Comparison of ENCODE assay signal across 24 cellular contexts in the genomic region with DNA sequence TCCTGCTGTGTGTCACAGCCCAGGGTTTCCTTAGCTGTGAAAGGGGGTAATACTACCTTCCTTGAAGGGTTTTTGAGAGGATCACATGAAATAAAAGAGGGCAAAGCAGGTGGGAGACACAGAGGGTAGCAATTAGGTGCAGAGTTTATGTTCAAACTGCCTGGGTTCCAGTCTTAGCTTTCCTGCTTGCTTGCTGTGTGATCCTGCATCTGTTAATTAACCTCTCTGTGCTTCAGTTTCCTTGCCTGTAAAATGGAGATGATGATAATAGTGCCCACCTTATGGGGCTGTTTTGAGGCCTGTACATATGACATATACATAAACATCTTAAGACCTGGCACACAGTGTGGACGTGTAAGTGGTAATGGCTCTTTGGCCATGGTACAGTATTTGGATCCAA. TPM values are rescaled to one million over a fixed set of nuclear protein-coding genes. Genes with fewer than 3 reads are reported as not detected.
"Had no signal": no experiment of that assay in that cellular context is flagged by ENCODE, and none has a peak within 500 bp of the region (broad histone marks: within the 10 kb centered on the region; RNA-seq: fewer than 3 reads in every experiment).

No MANE protein-coding gene starts in this region.

- DNase-seq: activated CD4-positive, alpha-beta T cell treated with anti-CD3 and anti-CD28 coated beads for 36 hours; activated CD4-positive, CD25-positive, alpha-beta regulatory T cell; activated CD8-positive, alpha-beta memory T cell treated with anti-CD3 and anti-CD28 coated beads, Interleukin-2, amount 10 ng/mL, durations not matched to agents 7 days and 5 days; activated CD8-positive, alpha-beta T cell treated with anti-CD3 and anti-CD28 coated beads, Interleukin-2, amount 10 ng/mL, durations not matched to agents 7 days and 5 days; activated naive CD4-positive, alpha-beta T cell; activated T-cell treated with anti-CD3 and anti-CD28 coated beads for 4 hours; activated T-cell treated with anti-CD3 and anti-CD28 coated beads, Interleukin-2, amount 50 U/mL, for 72 hours; dorsolateral prefrontal cortex; effector memory CD4-positive, alpha-beta T cell; erythroblast; gastrocnemius medialis; hippocampal formation; left cardiac atrium; naive thymus-derived CD4-positive, alpha-beta T cell; right cardiac atrium; stimulated activated naive CD4-positive, alpha-beta T cell; T-helper 1 cell; tibial artery had no signal

- H3K27me3 ChIP-seq: dorsolateral prefrontal cortex, gastrocnemius medialis, suprapubic skin, tibial artery had no signal

- H3K36me3 ChIP-seq: gastrocnemius medialis, spleen, suprapubic skin, tibial artery had no signal

- FAIRE-seq: bronchial epithelial cell, colon, keratinocyte had no signal

- H3K9me3 ChIP-seq: gastrocnemius medialis, spleen, suprapubic skin, tibial artery had no signal

- H3K4me1 ChIP-seq: spleen, suprapubic skin had no signal

- H3K4me3 ChIP-seq: dorsolateral prefrontal cortex, gastrocnemius medialis, spleen, suprapubic skin, tibial artery had no signal

- H3K27ac ChIP-seq: dorsolateral prefrontal cortex, gastrocnemius medialis, spleen, suprapubic skin, tibial artery had no signal

RNA-seq across cellular contexts. Expression of gene SPSB4, which starts 35.0 kb away (rescaled TPM):
- total RNA-seq: activated CD4-positive, alpha-beta T cell treated with anti-CD3 and anti-CD28 coated beads for 36 hours; activated CD8-positive, alpha-beta T cell treated with anti-CD3 and anti-CD28 coated beads, Interleukin-2, amount 10 ng/mL, durations not matched to agents 7 days and 5 days; activated naive CD4-positive, alpha-beta T cell treated with anti-CD3 and anti-CD28 coated beads, Interleukin-2, amount 50 U/mL, for 72 hours; activated T-cell treated with anti-CD3 and anti-CD28 coated beads, Interleukin-2, amount 50 U/mL, for 72 hours; naive thymus-derived CD4-positive, alpha-beta T cell had no signal
- polyA plus RNA-seq: keratinocyte; naive thymus-derived CD4-positive, alpha-beta T cell had no signal
